In genomic region chr18:4544131-4544530, GRCh38 we compare ENCODE assay signal across 2 cellular contexts.
TF ChIP-seq lines count a peak whose summit lies in the region.

No MANE protein-coding gene starts in this region.

TF ChIP-seq in A549, 52 proteins besides CTCF, POLR2A, EP300 and RAD21:
- no peak for TF ChIP-seq FOSL2 (IDR thresholded peaks at IDR 0.05)
- TF ChIP-seq FOSL2 (CRISPR knock-in tag; IDR thresholded peaks at IDR 0.05) = no peak
- no peak for TF ChIP-seq GATA3 (IDR thresholded peaks at IDR 0.05; ENCODE audit: borderline replicate concordance)
- TF ChIP-seq TFCP2L1 (CRISPR knock-in tag; IDR thresholded peaks at IDR 0.05) = no peak
- no peak for TF ChIP-seq BCL3 (IDR thresholded peaks at IDR 0.05)
- no peak for TF ChIP-seq PHF8 (IDR thresholded peaks at IDR 0.05; ENCODE audit: borderline replicate concordance, low read depth)
- TF ChIP-seq FOSB (CRISPR knock-in tag; IDR thresholded peaks at IDR 0.05) = no peak
- TF ChIP-seq HDAC2 (IDR thresholded peaks at IDR 0.05) = no peak
- TF ChIP-seq NFE2L2 (conservative IDR thresholded peaks at IDR 0.05; ENCODE audit: low read length) = no peak
- no peak for TF ChIP-seq ATOH8 (CRISPR knock-in tag; IDR thresholded peaks at IDR 0.05; ENCODE audit: low read depth)
- no peak for TF ChIP-seq NPAS2 (CRISPR knock-in tag; IDR thresholded peaks at IDR 0.05; ENCODE audit: borderline replicate concordance)
- no peak for TF ChIP-seq HOXA7 (CRISPR knock-in tag; IDR thresholded peaks at IDR 0.05)
- no peak for TF ChIP-seq ZFP36 (IDR thresholded peaks at IDR 0.05; ENCODE audit: borderline replicate concordance, partially characterized antibody)
- TF ChIP-seq REST (IDR thresholded peaks at IDR 0.05) = no peak
- TF ChIP-seq EHMT2 (IDR thresholded peaks at IDR 0.05; ENCODE audit: low read depth) = no peak
- no peak for TF ChIP-seq MAX (IDR thresholded peaks at IDR 0.05)
- no peak for TF ChIP-seq MAFK (IDR thresholded peaks at IDR 0.05; ENCODE audit: partially characterized antibody)
- no peak for TF ChIP-seq CHD4 (IDR thresholded peaks at IDR 0.05; ENCODE audit: borderline replicate concordance)
- no peak for TF ChIP-seq HMGXB4 (CRISPR knock-in tag; IDR thresholded peaks at IDR 0.05; ENCODE audit: borderline replicate concordance)
- no peak for TF ChIP-seq E2F6 (IDR thresholded peaks at IDR 0.05; ENCODE audit: borderline replicate concordance, low read depth)
- TF ChIP-seq HOXB5 (CRISPR knock-in tag; IDR thresholded peaks at IDR 0.05) = no peak

TF ChIP-seq in H1, 55 proteins besides CTCF, POLR2A, EP300 and RAD21:
- TF ChIP-seq SP2 (IDR thresholded peaks at IDR 0.05; ENCODE audit: low read length) (no peak), CEBPB (IDR thresholded peaks at IDR 0.05; ENCODE audit: low read depth, low read length) (peak; percentile 27; the same call in 1 of the 2 replicates)
